ENCODE assay signal across 22 cellular contexts in the genomic region with DNA sequence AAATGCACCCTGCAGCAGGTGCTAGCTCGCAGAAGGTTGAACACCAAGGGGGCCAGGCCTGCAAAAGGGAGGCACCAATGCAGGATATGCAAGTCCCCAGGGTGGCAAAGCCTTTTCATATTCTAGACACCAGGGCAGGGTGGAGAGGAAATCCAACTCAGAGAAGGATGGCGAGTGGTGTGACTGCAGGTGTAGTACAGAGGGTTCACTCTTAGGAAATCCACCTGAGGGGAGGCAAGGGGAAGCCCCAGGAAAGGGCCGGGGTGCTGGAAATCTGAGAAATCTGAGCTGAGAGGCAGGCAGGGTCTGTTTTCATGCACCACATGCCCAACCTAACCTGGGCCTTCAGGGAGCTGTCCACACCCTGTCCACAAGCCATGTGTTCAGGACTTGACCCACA.
"Had no signal": no experiment of that assay in that cellular context is flagged by ENCODE, and none has a peak within 500 bp of the region (broad histone marks: within the 10 kb centered on the region; RNA-seq: fewer than 3 reads in every experiment).

No MANE protein-coding gene starts in this region.

- H3K4me3 Mint-ChIP-seq: mesothelial cell of epicardium; naive B cell; natural killer cell; nephron progenitor cell; neural progenitor cell; stimulated activated naive CD8-positive, alpha-beta T cell treated with anti-CD3 and anti-CD28 coated beads, Interleukin-15, Interleukin-2, amounts not matched to agents 100 ng/mL and 50 ng/mL, for 24 hours; type B pancreatic cell had no signal

- ATAC-seq: natural killer cell, right lobe of liver had no signal

- H3K36me3 Mint-ChIP-seq: mesothelial cell of epicardium, naive B cell, neural progenitor cell, type B pancreatic cell had no signal

- H3K4me3 ChIP-seq: left ventricle myocardium inferior, lung, neural progenitor cell, ovary, right atrium auricular region, right lobe of liver, smooth muscle cell, tibial nerve, uterus had no signal

- H3K9me3 Mint-ChIP-seq: neural progenitor cell, type B pancreatic cell had no signal

- H3K4me1 Mint-ChIP-seq: mesothelial cell of epicardium, naive B cell, natural killer cell, nephron progenitor cell had no signal

- DNase-seq: hippocampal formation; left ventricle myocardium inferior; mesendoderm; naive B cell; natural killer cell; nephron progenitor cell; ovary; right lobe of liver; stimulated activated CD4-positive, alpha-beta T cell treated with anti-CD3 and anti-CD28 coated beads, Interleukin-1b, Interleukin-23, amount 100 ng/mL, for 48 hours; stimulated activated CD4-positive, alpha-beta T cell treated with anti-CD3 and anti-CD28 coated beads, Interleukin-2, amount 100 ng/mL, for 48 hours; stimulated activated naive CD4-positive, alpha-beta T cell; substantia nigra; uterus had no signal

- H3K27ac ChIP-seq: left ventricle myocardium inferior, neural progenitor cell, ovary, right atrium auricular region, right lobe of liver, tibial nerve, uterus had no signal

- H3K27ac Mint-ChIP-seq: mesothelial cell of epicardium; naive B cell; natural killer cell; nephron progenitor cell; neural progenitor cell; progenitor cell of endocrine pancreas; stimulated activated naive CD8-positive, alpha-beta T cell treated with anti-CD3 and anti-CD28 coated beads, Interleukin-15, Interleukin-2, amounts not matched to agents 100 ng/mL and 50 ng/mL, for 24 hours; type B pancreatic cell had no signal
